Comparison of ENCODE assay signal across 8 cellular contexts in genomic region chr3:138935864-138936762, GRCh38. TPM values are rescaled to one million over a fixed set of nuclear protein-coding genes. Genes with fewer than 3 reads are reported as not detected.
DNase-seq lines count a peak whose midpoint lies in the region; ATAC-seq and TF ChIP-seq lines count a peak whose summit lies in the region.

No MANE protein-coding gene starts in this region.

- H3K9me3 ChIP-seq in thyroid gland: no peaks in the 10 kb centered on the region

- TF ChIP-seq POLR2A in thyroid gland (IDR thresholded peaks at IDR 0.05): no peak

- H3K27me3 ChIP-seq in thyroid gland: peaks cover 47% of the 10 kb centered on the region

- no peak overlapping the region for H3K27ac ChIP-seq in RWPE1
- H3K27ac ChIP-seq in thyroid gland: no peak overlapping the region

- DNase-seq in AG08395 (ENCODE audit: low spot score): peak; percentile 92
- peak; percentile 75 for DNase-seq in RWPE1 (ENCODE audit: low spot score)
- peak; percentile 67 for DNase-seq in activated gamma-delta T cell treated with Interleukin-2 at 50 U/mL for 16 hours
- DNase-seq in globus pallidus (ENCODE audit: low spot score): peak; percentile 48
- DNase-seq in omental fat pad (ENCODE audit: low spot score): peak; percentile 51
- DNase-seq in thyroid gland: peak; percentile 63 to 68

- H3K4me3 ChIP-seq in thyroid gland (replicated peaks in 1 of 3): peak overlapping the region in 1 of 3 donors; percentile 10

- POLR2A ChIA-PET in RWPE1 (lab: Yijun Ruan, JAX; ENCODE audit: low non-redundant PET): interaction anchor here (0.6 kb wide), 1 partner anchor 342 kb away, joined by 3 read pairs; the partner anchor contains the start of gene CEP70

- CTCF ChIA-PET in RWPE1 (lab: Yijun Ruan, JAX): interaction anchor here (0.5 to 1.6 kb wide), 43 partner anchors 9 to 927 kb away, joined by 3 to 15 read pairs (median 4); partner anchors contain the start of genes CEP70, FOXL2 and FOXL2NB

- WGBS in thyroid gland, 2 donors: 5 to 10% methylated on average over 29 to 41 of the region's 60 CpGs

- H3K36me3 ChIP-seq in thyroid gland: no peaks in the 10 kb centered on the region

- peaks cover 31 to 51% of the 10 kb centered on the region in 2 donors for H3K4me1 ChIP-seq in thyroid gland

- peak; percentile 78 for ATAC-seq in GM18511 (IDR thresholded peaks at IDR 0.05; ENCODE audit: unreplicated experiment)
- peak; percentile 59 for ATAC-seq in HG03378 (IDR thresholded peaks at IDR 0.05; ENCODE audit: unreplicated experiment)
- ATAC-seq in omental fat pad (ENCODE audit: low FRiP score): peak; percentile 67

- peak; percentile 86 for TF ChIP-seq CTCF in RWPE1 (conservative IDR thresholded peaks at IDR 0.05; ENCODE audit: low read depth)
- TF ChIP-seq CTCF in omental fat pad (IDR thresholded peaks at IDR 0.05): peak in 1 of 3 donors; percentile 56
- peak; percentile 52 to 99 (median 86) for TF ChIP-seq CTCF in thyroid gland (IDR thresholded peaks at IDR 0.05)

- intact Hi-C loops in thyroid gland (cut with DNase I): no loop called here

RNA-seq across cellular contexts. Expression of gene FOXL2, which starts 10.8 kb away (rescaled TPM):
- not detected for total RNA-seq in omental fat pad
- not detected for total RNA-seq in thyroid gland

RNA-seq across cellular contexts. Expression of gene FOXL2NB, which starts 10.9 kb away (rescaled TPM):
- not detected for total RNA-seq in omental fat pad
- not detected for total RNA-seq in thyroid gland
